Comparison of ENCODE assay signal across 8 cellular contexts in the genomic region with DNA sequence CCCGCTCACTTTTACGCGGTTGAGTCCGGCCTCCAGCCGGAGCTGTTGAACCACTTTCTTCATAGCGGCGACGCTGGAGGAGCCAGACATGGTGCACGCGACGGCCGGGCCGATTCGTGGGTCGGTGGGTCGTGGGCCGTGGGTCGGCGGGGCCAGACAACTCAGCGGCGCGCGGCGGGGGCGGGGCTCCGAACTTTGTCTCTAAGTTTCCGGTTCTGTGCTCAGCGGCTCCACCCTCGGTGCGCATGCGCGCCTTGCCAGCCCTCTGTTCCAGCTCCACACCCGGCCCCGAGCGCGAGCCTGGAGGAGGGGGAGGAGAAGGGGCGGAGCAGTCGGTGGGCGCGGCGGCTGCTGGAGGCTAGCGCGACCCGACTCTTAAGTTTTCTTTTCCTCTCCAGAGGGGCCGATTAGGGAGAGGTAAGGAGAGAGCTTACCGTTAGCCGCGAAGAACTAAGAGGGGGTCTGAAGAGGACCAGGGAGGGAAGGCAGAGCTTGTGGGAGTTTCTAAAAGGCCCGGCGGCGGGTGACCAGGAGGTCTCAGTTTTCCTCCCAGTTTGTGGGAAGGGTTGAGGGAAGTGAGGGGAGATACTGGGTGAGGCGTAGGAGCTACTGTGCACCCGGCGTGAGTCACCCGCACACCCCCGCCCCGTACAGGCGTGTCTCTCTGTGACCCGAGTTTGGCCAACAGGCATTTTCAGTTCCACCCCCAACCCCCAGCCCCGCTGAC. TPM values are rescaled to one million over a fixed set of nuclear protein-coding genes. Genes with fewer than 3 reads are reported as not detected.
DNase-seq lines count a peak whose midpoint lies in the region; ATAC-seq, FAIRE-seq and TF ChIP-seq lines count a peak whose summit lies in the region.

Gene GNG5, minus strand, starts transcription at position 580 of the 727 bp plus-strand sequence. Its CDS starts 490 bp downstream, at position 90.
A gene with protein sequence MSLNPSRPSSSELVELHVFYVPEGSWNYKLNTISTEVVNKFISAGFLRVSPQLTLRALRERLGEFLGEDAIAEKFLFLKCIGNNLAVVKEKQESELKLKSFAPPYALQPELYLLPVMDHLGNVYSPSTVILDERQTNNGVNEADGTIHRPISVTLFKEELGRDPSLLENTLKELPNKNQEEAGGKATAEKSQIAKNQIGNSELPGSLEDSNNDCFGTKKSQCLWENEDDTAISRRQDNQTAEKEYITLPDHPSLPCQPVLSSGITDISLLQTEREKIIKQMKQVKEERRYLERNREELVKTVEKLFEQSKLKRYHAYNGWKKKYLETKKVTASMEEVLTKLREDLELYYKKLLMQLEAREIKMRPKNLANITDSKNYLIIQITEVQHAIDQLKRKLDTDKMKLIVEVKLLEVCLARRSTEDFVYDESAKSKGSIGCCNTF (plus strand): TSS at position 385 of the 727 bp plus-strand sequence. CDS start 9,974 bp downstream, outside the sequence.

- H3K4me1 Mint-ChIP-seq in Caco-2 (ENCODE audit: low read depth, unreplicated experiment) (no peaks in the 10 kb centered on the region), endodermal cell (peaks cover 18% of the 10 kb centered on the region)

- H3K4me1 ChIP-seq in Caco-2: peaks cover 7% of the 10 kb centered on the region; the same call in 1 of the 2 replicates
- H3K4me1 ChIP-seq in endodermal cell (ENCODE audit: control insufficient read depth, insufficient read depth, low read length): no peaks in the 10 kb centered on the region
- peaks cover 9% of the 10 kb centered on the region for H3K4me1 ChIP-seq in mesodermal cell (ENCODE audit: control insufficient read depth, insufficient read depth, low read length, poor library complexity, severe bottlenecking)

- H3K27me3 ChIP-seq in Caco-2 (replicated peaks; ENCODE audit: control insufficient read depth, insufficient read depth, low read length): no peaks in the 10 kb centered on the region
- H3K27me3 ChIP-seq in endodermal cell (ENCODE audit: control insufficient read depth, insufficient read depth, low read length, poor library complexity, severe bottlenecking): no peaks in the 10 kb centered on the region

- intact Hi-C loops in Caco-2 (cut with micrococcal nuclease; ENCODE audit: unreplicated experiment): loop anchor here (1.0 to 10.0 kb wide), 4 partner anchors 27 to 185 kb away; partner anchors contain the start of genes CTBS, RPF1 and SSX2IP

- H3K36me3 ChIP-seq in Caco-2 (ENCODE audit: control insufficient read depth, insufficient read depth, low read length) (no peaks in the 10 kb centered on the region), endodermal cell (ENCODE audit: control insufficient read depth, insufficient read depth, low read length) (peaks cover 15% of the 10 kb centered on the region), mesodermal cell (ENCODE audit: control insufficient read depth, insufficient read depth, low read length) (peaks cover 31% of the 10 kb centered on the region)

- 0 to 5% methylated on average over 4 to 60 of the region's 60 CpGs for WGBS in endodermal cell (ENCODE audit: insufficient coverage in 1 of 2, insufficient read length in 1 of 2), 2 experiments
- 0 to 1% methylated on average over 40 to 44 of the region's 60 CpGs for WGBS in mesodermal cell (ENCODE audit: insufficient coverage in 2 of 2), 2 experiments

- CTCF ChIA-PET in Caco-2 (lab: Charles Lee): interaction anchor here (1.1 to 2.2 kb wide), 2 partner anchors 27 to 68 kb away, joined by 4 to 5 read pairs; partner anchors contain the start of gene CTBS

- POLR2A ChIA-PET in Caco-2 (lab: Charles Lee): interaction anchor here (0.6 to 1.0 kb wide), 2 partner anchors 68 to 208 kb away, joined by 3 read pairs; partner anchors contain the start of gene CTBS

- peak within 1 kb of the TSS; percentile 80 for H3K9ac ChIP-seq in endodermal cell (ENCODE audit: extremely low read depth, low read length, poor library complexity, severe bottlenecking)

- no peak for TF ChIP-seq CTCF in Caco-2 (IDR thresholded peaks at IDR 0.05; ENCODE audit: insufficient read depth in 1 of 2, low read depth in 1 of 2, low read length in 1 of 2, severe bottlenecking in 1 of 2, unreplicated experiment in 1 of 2)
- TF ChIP-seq CTCF in endodermal cell (conservative IDR thresholded peaks at IDR 0.05): no peak

- peaks cover 14% of the 10 kb centered on the region for H3K36me3 Mint-ChIP-seq in Caco-2 (ENCODE audit: insufficient read depth, unreplicated experiment)
- peaks cover 19% of the 10 kb centered on the region for H3K36me3 Mint-ChIP-seq in endodermal cell (ENCODE audit: low read depth)

- H3K4me3 ChIP-seq in Caco-2 (ENCODE audit: low read depth, low read length): peak within 1 kb of the TSS; percentile 81
- peak within 1 kb of the TSS; percentile 100 for H3K4me3 ChIP-seq in endodermal cell (ENCODE audit: low read length)
- H3K4me3 ChIP-seq in mesodermal cell (ENCODE audit: extremely low read depth, insufficient read depth, low read length, poor library complexity, severe bottlenecking): peak within 1 kb of the TSS; percentile 64

- no TSS peak for BruUV-seq in Caco-2 (replicated peaks; lab: Mats Ljungman, UMichigan)

- peak; percentile 77 for FAIRE-seq in HTR-8/SVneo (lab: Jason Lieb, UNC)

- H3K9me3 ChIP-seq in Caco-2 (no peaks in the 10 kb centered on the region), endodermal cell (ENCODE audit: control insufficient read depth, low read length) (peaks cover 16% of the 10 kb centered on the region), mesodermal cell (ENCODE audit: control insufficient read depth, low read length) (peaks cover 21% of the 10 kb centered on the region)

- peak; percentile 94 to 95 for DNase-seq in Caco-2
- DNase-seq in HTR-8/SVneo (ENCODE audit: insufficient read length, low spot score): peak; percentile 93
- DNase-seq in NOMO-1 treated with DMSO at 0.1 percent for 48 hours (lab: John Stamatoyannopoulos, UW; ENCODE audit: unreplicated experiment): peak; percentile 96
- peak; percentile 89 for DNase-seq in activated CD8-positive, alpha-beta memory T cell treated with anti-CD3 and anti-CD28 coated beads, Interleukin-2, amount 50 U/mL, for 1 hour (ENCODE audit: extremely low read depth)
- DNase-seq in endodermal cell: peak; percentile 99
- DNase-seq in stimulated activated CD8-positive, alpha-beta memory T cell treated with anti-CD3 and anti-CD28 coated beads, Interleukin-15, amount 100 ng/mL, for 24 hours (ENCODE audit: low read depth): peak; percentile 97

- H3K27ac Mint-ChIP-seq in Caco-2 (ENCODE audit: unreplicated experiment): peak within 1 kb of the TSS; percentile 95
- H3K27ac Mint-ChIP-seq in endodermal cell: peak within 1 kb of the TSS; percentile 97

- H3K27ac ChIP-seq in endodermal cell (ENCODE audit: low read depth, low read length) (peak within 1 kb of the TSS; percentile 92), mesodermal cell (ENCODE audit: low read depth, low read length, severe bottlenecking) (peak within 1 kb of the TSS; percentile 98)

- H3K9me3 Mint-ChIP-seq in Caco-2 (ENCODE audit: unreplicated experiment) (no peaks in the 10 kb centered on the region), endodermal cell (peaks cover 12% of the 10 kb centered on the region)

- H3K27me3 Mint-ChIP-seq in Caco-2 (ENCODE audit: insufficient read depth, unreplicated experiment): no peaks in the 10 kb centered on the region
- H3K27me3 Mint-ChIP-seq in endodermal cell (ENCODE audit: insufficient read depth): peaks cover 2% of the 10 kb centered on the region

- ATAC-seq in GM21381 (IDR thresholded peaks at IDR 0.05; ENCODE audit: unreplicated experiment): peak; percentile 80

- H3K4me3 Mint-ChIP-seq in Caco-2 (ENCODE audit: unreplicated experiment): peak within 1 kb of the TSS; percentile 88
- H3K4me3 Mint-ChIP-seq in endodermal cell: peak within 1 kb of the TSS; percentile 86

RNA-seq across cellular contexts. Expression of gene GNG5, which starts in this region (rescaled TPM):
- total RNA-seq in Caco-2 (2022) (83.1 and 93.2 TPM in 2 replicates), endodermal cell (100 to 1,000 TPM; 124 to 144 TPM)
- 333 TPM for polyA plus RNA-seq in endodermal cell (2013, experiment 1 of 2)
- polyA plus RNA-seq in endodermal cell (2013, experiment 2 of 2): 337 TPM
- polyA plus RNA-seq in mesodermal cell (2013, experiment 1 of 2): 435 TPM
- 394 TPM for polyA plus RNA-seq in mesodermal cell (2013, experiment 2 of 2)

RNA-seq across cellular contexts. Expression of the second gene that starts in this region (rescaled TPM):
- total RNA-seq in Caco-2 (2022) (0.57 TPM in 1 of 2 replicates, not detected in the other), endodermal cell (1 to 10 TPM in 1 of 2 donors, under 1 TPM in 1; 0.55 to 1.6 TPM)
- 3.0 TPM for polyA plus RNA-seq in endodermal cell (2013, experiment 1 of 2)
- 3.0 TPM for polyA plus RNA-seq in endodermal cell (2013, experiment 2 of 2)
- polyA plus RNA-seq in mesodermal cell (2013, experiment 1 of 2): 2.8 TPM
- polyA plus RNA-seq in mesodermal cell (2013, experiment 2 of 2): 2.6 TPM

Comparison
In these comparisons a context has a peak if more than half of its experiments do, and no peak if none do; other contexts are left out.
1. Peak in every context shown above with its lines: DNase-seq, ATAC-seq, H3K4me3 ChIP-seq and H3K27ac ChIP-seq.